9 cellular contexts compared by ENCODE assay signal in the genomic region with DNA sequence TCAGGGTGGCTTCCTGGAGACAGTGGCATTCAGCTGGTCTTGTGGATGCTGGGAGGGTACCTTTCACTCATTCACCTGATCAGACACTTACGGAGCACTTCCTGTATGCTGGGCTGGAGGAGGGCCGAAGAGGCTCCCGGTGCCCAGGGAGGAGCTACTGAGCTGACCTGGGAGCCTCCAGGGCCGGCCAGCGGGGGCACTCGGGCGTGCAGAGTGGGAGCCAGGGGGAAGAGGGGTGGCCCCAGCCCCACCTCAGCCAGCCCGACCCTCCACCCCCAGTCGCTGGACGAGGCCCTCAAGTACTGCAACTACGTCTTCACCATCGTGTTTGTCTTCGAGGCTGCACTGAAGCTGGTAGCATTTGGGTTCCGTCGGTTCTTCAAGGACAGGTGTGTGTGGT. TPM values are rescaled to one million over a fixed set of nuclear protein-coding genes. Genes with fewer than 3 reads are reported as not detected.
"Had no signal": no experiment of that assay in that cellular context is flagged by ENCODE, and none has a peak within 500 bp of the region (broad histone marks: within the 10 kb centered on the region; RNA-seq: fewer than 3 reads in every experiment).

No MANE protein-coding gene starts in this region.

- H3K27me3 Mint-ChIP-seq: IgD-negative memory B cell had no signal

- H3K4me3 Mint-ChIP-seq: IgD-negative memory B cell had no signal

- H3K4me3 ChIP-seq: K562 had no signal

- H3K9me3 Mint-ChIP-seq: IgD-negative memory B cell had no signal

- DNase-seq: IMR-90, KBM-7, KG1 had no signal

- H3K4me1 Mint-ChIP-seq: IgD-negative memory B cell had no signal

- H3K36me3 Mint-ChIP-seq: IgD-negative memory B cell had no signal

- H3K27ac ChIP-seq: HL-60 had no signal

- H3K27ac Mint-ChIP-seq: IgD-negative memory B cell had no signal

RNA-seq across cellular contexts. Expression of a gene that starts 10.4 kb away (rescaled TPM):
- total RNA-seq: HepG2, HT1080, IMR-90, K562 had no signal

RNA-seq across cellular contexts. Expression of a gene that starts 15.3 kb away (rescaled TPM):
- total RNA-seq: HepG2, HT-29, HT1080, IMR-90 had no signal

RNA-seq across cellular contexts. Expression of a gene that starts 25.8 kb away (rescaled TPM):
- total RNA-seq: HepG2, HT-29, HT1080, IMR-90, K562 had no signal

RNA-seq across cellular contexts. Expression of a gene that starts 41.2 kb away (rescaled TPM):
- total RNA-seq: HepG2, HT-29, HT1080, IMR-90, K562 had no signal
